In the genomic region with DNA sequence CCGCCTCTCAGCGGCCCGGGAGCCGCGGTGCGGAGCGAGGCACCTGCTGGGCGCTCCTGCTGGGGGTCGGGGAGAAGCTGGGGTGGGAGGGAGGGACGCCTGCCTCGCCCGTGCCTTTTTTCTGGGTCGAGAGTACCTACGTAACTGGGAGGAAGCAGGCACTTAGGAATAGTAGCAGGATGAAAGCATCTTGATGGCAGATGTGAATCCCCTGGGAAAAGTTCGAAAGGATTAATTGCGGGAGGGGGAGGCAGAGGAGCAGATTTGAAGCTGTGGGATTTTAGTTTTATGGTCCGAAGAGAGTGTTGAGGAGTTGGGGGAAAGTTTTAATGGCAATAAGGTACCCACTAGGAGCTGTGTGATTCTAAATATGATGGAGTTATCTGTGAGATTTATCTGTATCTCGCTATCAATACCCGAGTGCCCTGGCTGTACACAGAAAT, we compare ENCODE assay signal across 8 cellular contexts. TPM values are rescaled to one million over a fixed set of nuclear protein-coding genes. Genes with fewer than 3 reads are reported as not detected.
A peak's percentile ranks its signal among the peaks of the same experiment; 100 is the strongest.
DNase-seq lines count a peak whose midpoint lies in the region; ATAC-seq, FAIRE-seq and TF ChIP-seq lines count a peak whose summit lies in the region.

No MANE protein-coding gene starts in this region.

- H3K27me3 ChIP-seq in BLaER1: no peaks in the 10 kb centered on the region
- H3K27me3 ChIP-seq in HL-60 (ENCODE audit: insufficient read depth, poor library complexity, severe bottlenecking): no peaks in the 10 kb centered on the region
- no peaks in the 10 kb centered on the region for H3K27me3 ChIP-seq in tibial artery

- peak overlapping the region; percentile 86 for H3K4me3 Mint-ChIP-seq in activated CD8-positive, alpha-beta T cell treated with anti-CD3 and anti-CD28 coated beads, Interleukin-2, amount 10 ng/mL, durations not matched to agents 7 days and 5 days

- H3K4me3 ChIP-seq in BLaER1 (peak overlapping the region; percentile 82), HL-60 (replicated peaks; ENCODE audit: insufficient read depth, low read length) (peak overlapping the region; percentile 93), kidney (ENCODE audit: low read length in 2 of 2) (peak overlapping the region; percentile 82 to 84), tibial artery (peak overlapping the region; percentile 90 to 100)

- no peaks in the 10 kb centered on the region for H3K9me3 Mint-ChIP-seq in activated CD8-positive, alpha-beta T cell treated with anti-CD3 and anti-CD28 coated beads, Interleukin-2, amount 10 ng/mL, durations not matched to agents 7 days and 5 days (ENCODE audit: insufficient read depth)

- TF ChIP-seq CTCF in HL-60 (IDR thresholded peaks at IDR 0.05; ENCODE audit: insufficient read depth, low read length): no peak
- no peak for TF ChIP-seq CTCF in kidney (IDR thresholded peaks at IDR 0.05; ENCODE audit: borderline replicate concordance, extremely low read depth, insufficient read depth)
- no peak for TF ChIP-seq CTCF in tibial artery (IDR thresholded peaks at IDR 0.05)

- no peak for FAIRE-seq in kidney (lab: Jason Lieb, UNC)

- H3K27me3 Mint-ChIP-seq in activated CD8-positive, alpha-beta T cell treated with anti-CD3 and anti-CD28 coated beads, Interleukin-2, amount 10 ng/mL, durations not matched to agents 7 days and 5 days (ENCODE audit: low read depth): no peaks in the 10 kb centered on the region

- CTCF ChIA-PET in activated CD8-positive, alpha-beta T cell treated with anti-CD3 and anti-CD28 coated beads, Interleukin-2, amount 10 ng/mL, durations not matched to agents 7 days and 5 days (lab: Charles Lee): interaction anchor here (0.8 to 3.6 kb wide), 8 partner anchors 9 to 72 kb away, joined by 3 to 26 read pairs (median 4); no protein-coding TSS in a partner anchor

- H3K4me1 Mint-ChIP-seq in activated CD8-positive, alpha-beta T cell treated with anti-CD3 and anti-CD28 coated beads, Interleukin-2, amount 10 ng/mL, durations not matched to agents 7 days and 5 days (ENCODE audit: low read depth): peaks cover 34% of the 10 kb centered on the region

- DNase-seq in HL-60 (ENCODE audit: low read depth in 1 of 2, low spot score in 1 of 2): no peak
- DNase-seq in activated CD8-positive, alpha-beta T cell treated with anti-CD3 and anti-CD28 coated beads, Interleukin-2, amount 10 ng/mL, durations not matched to agents 7 days and 5 days: no peak
- DNase-seq in kidney: no peak
- no peak for DNase-seq in tibial artery
- no peak for DNase-seq in glomerular visceral epithelial cell (ENCODE audit: extremely low spot score)
- no peak for DNase-seq in iPS-NIHi11 (ENCODE audit: low spot score)

- H3K36me3 ChIP-seq in BLaER1 (no peaks in the 10 kb centered on the region), kidney (ENCODE audit: control insufficient read depth in 1 of 2, insufficient read depth in 2 of 2, low read length in 2 of 2) (no peaks in the 10 kb centered on the region), tibial artery (no peaks in the 10 kb centered on the region)

- no peaks in the 10 kb centered on the region for H3K9me3 ChIP-seq in BLaER1
- H3K9me3 ChIP-seq in kidney (ENCODE audit: control insufficient read depth in 1 of 2, low read length in 2 of 2): no peaks in the 10 kb centered on the region
- no peaks in the 10 kb centered on the region for H3K9me3 ChIP-seq in tibial artery

- no peak for ATAC-seq in activated CD8-positive, alpha-beta T cell treated with anti-CD3 and anti-CD28 coated beads, Interleukin-2, amount 10 ng/mL, durations not matched to agents 7 days and 5 days
- ATAC-seq in GM21825 (IDR thresholded peaks at IDR 0.05; ENCODE audit: unreplicated experiment): no peak

- peak overlapping the region; percentile 82 for H3K9ac ChIP-seq in BLaER1
- H3K9ac ChIP-seq in kidney (ENCODE audit: low read length in 2 of 2): peak overlapping the region; percentile 41 to 81

- POLR2A ChIA-PET in activated CD8-positive, alpha-beta T cell treated with anti-CD3 and anti-CD28 coated beads, Interleukin-2, amount 10 ng/mL, durations not matched to agents 7 days and 5 days (lab: Charles Lee): interaction anchor here (1.5 kb wide), 1 partner anchor 9 kb away, joined by 5 read pairs; no protein-coding TSS in a partner anchor

- H3K4me1 ChIP-seq in BLaER1 (peaks cover 16% of the 10 kb centered on the region), kidney (ENCODE audit: control insufficient read depth in 1 of 2, insufficient read depth in 1 of 2, low read depth in 1 of 2, low read length in 2 of 2) (peaks cover 9 to 16% of the 10 kb centered on the region in 2 donors), tibial artery (peaks cover 0 to 50% (median 25%) of the 10 kb centered on the region in 4 donors)

- no peaks in the 10 kb centered on the region for H3K36me3 Mint-ChIP-seq in activated CD8-positive, alpha-beta T cell treated with anti-CD3 and anti-CD28 coated beads, Interleukin-2, amount 10 ng/mL, durations not matched to agents 7 days and 5 days (ENCODE audit: low read depth)

- H3K27ac Mint-ChIP-seq in activated CD8-positive, alpha-beta T cell treated with anti-CD3 and anti-CD28 coated beads, Interleukin-2, amount 10 ng/mL, durations not matched to agents 7 days and 5 days: peak overlapping the region; percentile 78

- peaks cover 52% of the 10 kb centered on the region for H4K20me1 ChIP-seq in BLaER1

- intact Hi-C loops in kidney (cut with DNase I): no loop called here
- intact Hi-C loops in tibial artery (cut with DNase I; ENCODE audit: low total_unique reads): loop anchor here (10.0 kb wide), 1 partner anchor 292 kb away; no protein-coding TSS in a partner anchor

- H3K4me2 ChIP-seq in BLaER1: peak overlapping the region; percentile 84

- H3K27ac ChIP-seq in BLaER1: no peak overlapping the region
- H3K27ac ChIP-seq in HL-60 (replicated peaks): no peak overlapping the region
- peak overlapping the region; percentile 32 to 37 for H3K27ac ChIP-seq in kidney (ENCODE audit: low read depth in 2 of 2, low read length in 2 of 2)
- H3K27ac ChIP-seq in tibial artery: peak overlapping the region; percentile 89 to 94

RNA-seq across cellular contexts. Expression of a gene that starts 1.1 kb away (rescaled TPM):
- 10 to 100 TPM; 65.6 to 71.2 TPM for total RNA-seq in activated CD8-positive, alpha-beta T cell treated with anti-CD3 and anti-CD28 coated beads, Interleukin-2, amount 10 ng/mL, durations not matched to agents 7 days and 5 days
- 98.9 TPM for total RNA-seq in kidney
- polyA plus RNA-seq in kidney (ENCODE audit: insufficient read depth, low read depth, low replicate concordance): 36.6 TPM

Comparison
In these comparisons a context has a peak if more than half of its experiments do, and no peak if none do; other contexts are left out.
1. H3K27ac ChIP-seq: peak in kidney (2 of 2) and tibial artery (2 of 2); none in BLaER1 (single experiment) and HL-60 (single experiment).
2. Peak in every context shown above with its lines, with median percentiles within 50 percentile points of each other: H3K4me3 ChIP-seq.